Comparison of ENCODE assay signal across 8 cellular contexts in genomic region chr5:160312139-160312959, GRCh38. TPM values are rescaled to one million over a fixed set of nuclear protein-coding genes. Genes with fewer than 3 reads are reported as not detected.
DNase-seq lines count a peak whose midpoint lies in the region; ATAC-seq and TF ChIP-seq lines count a peak whose summit lies in the region.

TSS of gene CCNJL (minus strand) at chr5:160312564. CDS start at chr5:160311923, 641 bp downstream.

- TF ChIP-seq POLR2A in breast epithelium (IDR thresholded peaks at IDR 0.05) (no peak), gastrocnemius medialis (IDR thresholded peaks at IDR 0.05) (no peak)

- in situ Hi-C loops in gastrocnemius medialis (cut with MboI; ENCODE audit: low sequenced_read_pairs in 4 of 4): no loop called here

- ATAC-seq in HG03139 (IDR thresholded peaks at IDR 0.05; ENCODE audit: unreplicated experiment): peak; percentile 57
- no peak for ATAC-seq in gastrocnemius medialis
- ATAC-seq in HG03045 (IDR thresholded peaks at IDR 0.05; ENCODE audit: unreplicated experiment): no peak

- no peaks in the 10 kb centered on the region for H3K9me3 ChIP-seq in breast epithelium
- H3K9me3 ChIP-seq in iPS-20b (ENCODE audit: insufficient read depth, low read depth, low read length): no peaks in the 10 kb centered on the region
- H3K9me3 ChIP-seq in gastrocnemius medialis: no peaks in the 10 kb centered on the region

- H3K27me3 ChIP-seq in breast epithelium: no peaks in the 10 kb centered on the region
- H3K27me3 ChIP-seq in iPS-20b (ENCODE audit: insufficient read depth, low read length): no peaks in the 10 kb centered on the region
- peaks cover 23 to 29% (median 24%) of the 10 kb centered on the region in 3 donors for H3K27me3 ChIP-seq in gastrocnemius medialis

- no peak for TF ChIP-seq CTCF in breast epithelium (IDR thresholded peaks at IDR 0.05)
- no peak for TF ChIP-seq CTCF in gastrocnemius medialis (IDR thresholded peaks at IDR 0.05 in 4 of 5, conservative IDR thresholded peaks at IDR 0.05 in 1 of 5)

- H3K36me3 ChIP-seq in breast epithelium (no peaks in the 10 kb centered on the region), iPS-20b (ENCODE audit: insufficient read depth, low read depth, low read length) (peaks cover 31% of the 10 kb centered on the region), gastrocnemius medialis (no peaks in the 10 kb centered on the region)

- intact Hi-C loops in breast epithelium (cut with DNase I; ENCODE audit: low total_unique reads) (no loop called here), gastrocnemius medialis (cut with DNase I; ENCODE audit: low total_unique reads) (no loop called here)

- H3K4me3 ChIP-seq in breast epithelium (peak within 1 kb of the TSS; percentile 55 to 79 (median 72)), iPS-20b (ENCODE audit: low read length) (peak within 1 kb of the TSS; percentile 87), gastrocnemius medialis (peak within 1 kb of the TSS; percentile 52 to 60 (median 59))

- H3K27ac ChIP-seq in breast epithelium: peak within 1 kb of the TSS; percentile 60 to 71
- H3K27ac ChIP-seq in iPS-20b (ENCODE audit: low read length): peak within 1 kb of the TSS; percentile 20
- no peak within 1 kb of the TSS for H3K27ac ChIP-seq in gastrocnemius medialis

- H3K4me1 ChIP-seq in breast epithelium: no peaks in the 10 kb centered on the region
- peaks cover 28% of the 10 kb centered on the region for H3K4me1 ChIP-seq in iPS-20b (ENCODE audit: insufficient read depth, low read length)
- H3K4me1 ChIP-seq in gastrocnemius medialis: peaks cover 0 to 5% of the 10 kb centered on the region in 2 donors

- peak within 1 kb of the TSS; percentile 77 for H3K9ac ChIP-seq in iPS-20b (ENCODE audit: low read depth, low read length)

- DNase-seq in activated T-cell treated with anti-CD3 and anti-CD28 coated beads for 48 hours (ENCODE audit: low read depth) (peak; percentile 2), NCI-H748 treated with DMSO at 0.1 percent for 48 hours (lab: John Stamatoyannopoulos, UW) (peak; percentile 56), breast epithelium (ENCODE audit: low spot score in 2 of 2) (peak in 1 of 2 donors; percentile 36), gastrocnemius medialis (no peak)
- DNase-seq in activated T-cell treated with anti-CD3 and anti-CD28 coated beads, Interleukin-2, amount 50 U/mL, for 1 hour: no peak

RNA-seq across cellular contexts. Expression of gene CCNJL, which starts in this region (rescaled TPM):
- total RNA-seq in breast epithelium: 1 to 10 TPM in 2 of 3 donors, under 1 TPM in 1; 0.32 to 4.2 (median 3.6) TPM
- under 1 TPM in 2 of 4 donors, not detected in 2; 0.15 to 0.18 TPM for total RNA-seq in gastrocnemius medialis

Comparison
In these comparisons a context has a peak if more than half of its experiments do, and no peak if none do; other contexts are left out.
1. DNase-seq: peak in activated T-cell treated with anti-CD3 and anti-CD28 coated beads for 48 hours (single experiment) and NCI-H748 treated with DMSO at 0.1 percent for 48 hours (single experiment); none in activated T-cell treated with anti-CD3 and anti-CD28 coated beads, Interleukin-2, amount 50 U/mL, for 1 hour (single experiment) and gastrocnemius medialis (0 of 2).
2. H3K27ac ChIP-seq: peak in breast epithelium (2 of 2) and iPS-20b (single experiment); none in gastrocnemius medialis (0 of 4).
3. Peak in every context shown above with its lines, with median percentiles within 50 percentile points of each other: H3K4me3 ChIP-seq.